In the genomic region with DNA sequence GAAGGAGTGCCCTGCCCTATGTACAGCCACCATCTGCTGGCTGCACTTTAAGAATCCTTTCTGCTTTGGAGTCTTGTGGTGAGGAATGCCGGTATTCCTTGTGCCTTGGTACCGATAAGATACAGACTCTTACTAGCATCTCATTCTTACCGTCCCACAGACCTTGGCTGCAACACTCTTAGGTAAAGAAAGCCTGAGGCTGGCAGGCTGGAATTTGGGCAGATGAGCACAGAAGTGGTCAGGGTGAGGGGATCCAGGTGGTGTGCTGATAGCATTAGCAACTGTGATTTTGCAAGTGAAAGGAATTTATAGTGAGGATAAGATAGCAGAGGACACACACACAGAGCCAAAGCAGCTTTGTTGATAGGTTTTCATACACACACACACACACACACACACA, we compare ENCODE assay signal across 31 cellular contexts.
DNase-seq lines count a peak whose midpoint lies in the region; TF ChIP-seq lines count a peak whose summit lies in the region.
"Had no signal": no experiment of that assay in that cellular context is flagged by ENCODE, and none has a peak within 500 bp of the region (broad histone marks: within the 10 kb centered on the region; RNA-seq: fewer than 3 reads in every experiment).

No MANE protein-coding gene starts in this region.

- H3K27ac ChIP-seq in mammary epithelial cell (ENCODE audit: insufficient read depth, low read depth, low read length) (no peak overlapping the region), iPS DF 6.9 (ENCODE audit: low read length) (no peak overlapping the region), trophoblast cell (ENCODE audit: low read depth, low read length) (no peak overlapping the region)
- H3K27ac ChIP-seq: ascending aorta, gastroesophageal sphincter, left ventricle myocardium inferior, prostate gland, right lobe of liver, spleen, stomach, vagina had no signal

- H2AFZ ChIP-seq in mammary epithelial cell (ENCODE audit: low read depth, low read length), result peak overlapping the region; percentile 58
- H2AFZ ChIP-seq in trophoblast cell (ENCODE audit: insufficient read depth, low read length, poor library complexity), result no peak overlapping the region

- no peak overlapping the region for H3K4me2 ChIP-seq in mammary epithelial cell (ENCODE audit: insufficient read depth, low read depth, low read length)
- H3K4me2 ChIP-seq in trophoblast cell (ENCODE audit: low read length), result no peak overlapping the region

- H2AK5ac ChIP-seq in trophoblast cell (ENCODE audit: low read length), result no peak overlapping the region

- H3K4me3 Mint-ChIP-seq in MCF 10A (ENCODE audit: unreplicated experiment), result no peak overlapping the region
- H3K4me3 Mint-ChIP-seq: activated naive CD8-positive, alpha-beta T cell; CD14-positive monocyte; dendritic cell treated with granulocyte-macrophage colony-stimulating factor and Interleukin-4, amounts not matched to agents 40 ng/mL and 50 ng/mL, for 4 days had no signal

- H3K4me1 Mint-ChIP-seq in MCF 10A (ENCODE audit: insufficient read depth, unreplicated experiment), result no peaks in the 10 kb centered on the region
- H3K4me1 Mint-ChIP-seq: CD14-positive monocyte had no signal

- dilution Hi-C loops in mammary epithelial cell (cut with HindIII; ENCODE audit: low sequenced_read_pairs), result loop anchor here (5.0 kb wide), 1 partner anchor 50 kb away; no protein-coding TSS in a partner anchor

- TF ChIP-seq CTCF in mammary epithelial cell (conservative IDR thresholded peaks at IDR 0.05 in 1 of 2, IDR thresholded peaks at IDR 0.05 in 1 of 2; ENCODE audit: extremely low read depth in 1 of 2, insufficient read depth in 1 of 2, low read depth in 1 of 2, low read length in 2 of 2), result no peak
- no peak for TF ChIP-seq CTCF in MCF 10A (IDR thresholded peaks at IDR 0.05; ENCODE audit: unreplicated experiment)
- no peak for TF ChIP-seq CTCF in choroid plexus epithelial cell (conservative IDR thresholded peaks at IDR 0.05; ENCODE audit: low read depth, low read length)

- H3K27me3 ChIP-seq in mammary epithelial cell (ENCODE audit: insufficient read depth, low read length) (no peaks in the 10 kb centered on the region), iPS DF 6.9 (ENCODE audit: control insufficient read depth, insufficient read depth, low read length) (no peaks in the 10 kb centered on the region), trophoblast cell (ENCODE audit: insufficient read depth, low read length) (no peaks in the 10 kb centered on the region)
- H3K27me3 ChIP-seq: ascending aorta, gastroesophageal sphincter, right lobe of liver, spleen, stomach, vagina had no signal

- no peaks in the 10 kb centered on the region for H3K27me3 Mint-ChIP-seq in MCF 10A (ENCODE audit: insufficient read depth, unreplicated experiment)
- H3K27me3 Mint-ChIP-seq: dendritic cell treated with granulocyte-macrophage colony-stimulating factor and Interleukin-4, amounts not matched to agents 40 ng/mL and 50 ng/mL, for 4 days had no signal

- no peaks in the 10 kb centered on the region for H3K9me3 ChIP-seq in mammary epithelial cell (replicated peaks; ENCODE audit: insufficient read depth, low read length)
- H3K9me3 ChIP-seq in iPS DF 6.9 (ENCODE audit: control insufficient read depth, insufficient read depth, low read length), result no peaks in the 10 kb centered on the region
- no peaks in the 10 kb centered on the region for H3K9me3 ChIP-seq in trophoblast cell (ENCODE audit: insufficient read depth, low read depth, low read length)
- H3K9me3 ChIP-seq: ascending aorta, gastroesophageal sphincter, HAP-1, prostate gland, right lobe of liver, stomach, vagina had no signal

- WGBS in mammary epithelial cell (ENCODE audit: low coverage, missing lambda C conversion rate), result 9% methylated on average over 3 of the region's 3 CpGs
- WGBS in iPS DF 6.9 (ENCODE audit: insufficient coverage, insufficient read length), result no CpG with 5 or more reads among the region's 3 CpGs
- WGBS in trophoblast cell (ENCODE audit: extremely low coverage, insufficient coverage, insufficient read length), result no CpG with 5 or more reads among the region's 3 CpGs

- H3K4me1 ChIP-seq in mammary epithelial cell (ENCODE audit: insufficient read depth, low read length) (no peaks in the 10 kb centered on the region), iPS DF 6.9 (ENCODE audit: control insufficient read depth, insufficient read depth, low read length) (no peaks in the 10 kb centered on the region), trophoblast cell (ENCODE audit: control insufficient read depth in 1 of 2, insufficient read depth in 2 of 2, low read length in 2 of 2) (peaks cover 0 to 5% of the 10 kb centered on the region in 2 experiments)
- H3K4me1 ChIP-seq: ascending aorta, HAP-1, prostate gland, right lobe of liver, spleen, stomach, vagina had no signal

- H3K36me3 ChIP-seq in mammary epithelial cell (ENCODE audit: insufficient read depth, low read length) (no peaks in the 10 kb centered on the region), iPS DF 6.9 (ENCODE audit: control insufficient read depth, insufficient read depth, low read length) (no peaks in the 10 kb centered on the region; the same call in 1 of the 2 replicates), trophoblast cell (ENCODE audit: control insufficient read depth in 1 of 2, insufficient read depth in 2 of 2, low read length in 2 of 2) (no peaks in the 10 kb centered on the region)
- H3K36me3 ChIP-seq: ascending aorta, gastroesophageal sphincter, HAP-1, left ventricle myocardium inferior, prostate gland, right lobe of liver, spleen, stomach, vagina had no signal

- H3K79me2 ChIP-seq in mammary epithelial cell (ENCODE audit: insufficient read depth, low read length) (no peaks in the 10 kb centered on the region), trophoblast cell (ENCODE audit: control insufficient read depth, insufficient read depth, low read length, poor library complexity) (no peaks in the 10 kb centered on the region)

- no peak overlapping the region for H3K4ac ChIP-seq in trophoblast cell (ENCODE audit: low read depth, low read length)

- DNase-seq in mammary epithelial cell (no peak), MCF 10A (ENCODE audit: unreplicated experiment) (no peak), choroid plexus epithelial cell (ENCODE audit: low read depth) (peak; percentile 28), iPS DF 6.9 (ENCODE audit: low read depth, low spot score) (peak; percentile 4), trophoblast cell (peak; percentile 88 to 96), anterior cingulate cortex (lab: John Stamatoyannopoulos, UW) (no peak), OCI-M2 (lab: John Stamatoyannopoulos, UW; ENCODE audit: unreplicated experiment) (no peak), NCI-H526 treated with DMSO at 0.1 percent for 48 hours (lab: John Stamatoyannopoulos, UW) (no peak)
- DNase-seq: activated CD4-positive, alpha-beta T cell treated with anti-CD3 and anti-CD28 coated beads for 48 hours; activated effector memory CD4-positive, alpha-beta T cell treated with anti-CD3 and anti-CD28 coated beads, Interleukin-2, amount 50 U/mL, for 16 hours; Calu3; EL; hippocampal formation; left ventricle myocardium inferior; NCI-H1092 treated with DMSO at 0.1 percent for 48 hours; NCI-H1694 treated with DMSO at 0.1 percent for 48 hours; NCI-H510A; right lobe of liver; spleen; stimulated activated CD8-positive, alpha-beta memory T cell treated with anti-CD3 and anti-CD28 coated beads, Interleukin-4, amount 100 ng/mL, for 48 hours; stomach; T-helper 9 cell had no signal

- H4K91ac ChIP-seq in trophoblast cell (ENCODE audit: low read depth, low read length), result no peak overlapping the region

- no peak overlapping the region for H4K8ac ChIP-seq in trophoblast cell (ENCODE audit: low read depth, low read length)

- H4K12ac ChIP-seq in trophoblast cell (ENCODE audit: low read depth, low read length), result no peak overlapping the region

- H3K23ac ChIP-seq in trophoblast cell (ENCODE audit: low read length), result no peak overlapping the region

- CTCF ChIA-PET in mammary epithelial cell (lab: Charles Lee; ENCODE audit: low non-redundant PET), result interaction anchor here (0.6 kb wide), 1 partner anchor 229 kb away, joined by 15 read pairs; no protein-coding TSS in a partner anchor
- CTCF ChIA-PET in MCF 10A (lab: Yijun Ruan, JAX), result interaction anchor here (0.6 kb wide), 2 partner anchors 65 to 217 kb away, joined by 3 to 4 read pairs; no protein-coding TSS in a partner anchor

- in situ Hi-C loops in mammary epithelial cell (cut with MboI; ENCODE audit: low sequenced_read_pairs in 2 of 2), result no loop called here

- no peak overlapping the region for H2BK5ac ChIP-seq in trophoblast cell (ENCODE audit: low read depth, low read length, poor library complexity)

- POLR2A ChIA-PET in MCF 10A (lab: Yijun Ruan, JAX), result no interaction called here

- H3K27ac Mint-ChIP-seq in MCF 10A (ENCODE audit: low read depth, unreplicated experiment), result no peak overlapping the region
- H3K27ac Mint-ChIP-seq: activated naive CD8-positive, alpha-beta T cell; CD14-positive monocyte; dendritic cell treated with granulocyte-macrophage colony-stimulating factor and Interleukin-4, amounts not matched to agents 40 ng/mL and 50 ng/mL, for 4 days had no signal

- BruUV-seq in mammary epithelial cell (replicated peaks; lab: Mats Ljungman, UMichigan), result no TSS peak
- no TSS peak for BruUV-seq in MCF 10A (replicated peaks; lab: Mats Ljungman, UMichigan)

- H3K4me3 ChIP-seq in mammary epithelial cell (replicated peaks in 1 of 3; ENCODE audit: insufficient read depth in 1 of 3, low read depth in 2 of 3, low read length in 3 of 3), result no peak overlapping the region
- no peak overlapping the region for H3K4me3 ChIP-seq in choroid plexus epithelial cell (ENCODE audit: low read depth, low read length)
- H3K4me3 ChIP-seq in iPS DF 6.9 (ENCODE audit: low read length), result no peak overlapping the region
- no peak overlapping the region for H3K4me3 ChIP-seq in trophoblast cell (ENCODE audit: low read depth, low read length)
- H3K4me3 ChIP-seq: ascending aorta, gastroesophageal sphincter, GM12878, HAP-1, left ventricle myocardium inferior, prostate gland, right lobe of liver, spleen, stomach, vagina had no signal

- H4K20me1 ChIP-seq in mammary epithelial cell (ENCODE audit: insufficient read depth, low read length), result no peaks in the 10 kb centered on the region

- no peak overlapping the region for H3K9ac ChIP-seq in mammary epithelial cell (ENCODE audit: insufficient read depth, low read length)
- H3K9ac ChIP-seq in trophoblast cell (ENCODE audit: low read length), result no peak overlapping the region

- no peaks in the 10 kb centered on the region for H3K36me3 Mint-ChIP-seq in MCF 10A (ENCODE audit: insufficient read depth, unreplicated experiment)
- H3K36me3 Mint-ChIP-seq: activated naive CD8-positive, alpha-beta T cell had no signal

- no peak overlapping the region for H3K18ac ChIP-seq in trophoblast cell (ENCODE audit: low read length)

- H3K14ac ChIP-seq in trophoblast cell (ENCODE audit: low read length), result no peak overlapping the region

- H2BK12ac ChIP-seq in trophoblast cell (ENCODE audit: low read length), result no peak overlapping the region

- peaks cover 5% of the 10 kb centered on the region for H3K79me1 ChIP-seq in trophoblast cell (ENCODE audit: low read length)

- intact Hi-C loops in mammary epithelial cell (cut with micrococcal nuclease) (no loop called here), MCF 10A (cut with micrococcal nuclease) (no loop called here)

- H2BK120ac ChIP-seq in trophoblast cell (ENCODE audit: insufficient read depth, low read length, poor library complexity), result no peak overlapping the region

- no peaks in the 10 kb centered on the region for H3K9me3 Mint-ChIP-seq in MCF 10A (ENCODE audit: unreplicated experiment)
- H3K9me3 Mint-ChIP-seq: dendritic cell treated with granulocyte-macrophage colony-stimulating factor and Interleukin-4, amounts not matched to agents 40 ng/mL and 50 ng/mL, for 4 days had no signal

Comparison
In these comparisons a context has a peak if more than half of its experiments do, and no peak if none do; other contexts are left out.
1. DNase-seq: peak in choroid plexus epithelial cell (single experiment), iPS DF 6.9 (single experiment) and trophoblast cell (2 of 2); none in mammary epithelial cell (single experiment), MCF 10A (single experiment), anterior cingulate cortex (0 of 58), OCI-M2 (single experiment) and NCI-H526 treated with DMSO at 0.1 percent for 48 hours (single experiment).